ENCODE assay signal across 9 cellular contexts in genomic region chr10:32379950-32380547, GRCh38. TPM values are rescaled to one million over a fixed set of nuclear protein-coding genes. Genes with fewer than 3 reads are reported as not detected.
DNase-seq lines count a peak whose midpoint lies in the region; ATAC-seq and TF ChIP-seq lines count a peak whose summit lies in the region.
"Had no signal": no experiment of that assay in that cellular context is flagged by ENCODE, and none has a peak within 500 bp of the region (broad histone marks: within the 10 kb centered on the region; RNA-seq: fewer than 3 reads in every experiment).

No MANE protein-coding gene starts in this region.

- no peak for DNase-seq in GM23248
- peak; percentile 7 for DNase-seq in astrocyte of the hippocampus (ENCODE audit: low read depth, low spot score)
- no peak for DNase-seq in GDM1 (lab: John Stamatoyannopoulos, UW)
- DNase-seq in T1000 (lab: John Stamatoyannopoulos, UW), result no peak
- no peak for DNase-seq in NOMO-1 treated with dmso at 0.1 percent for 144 hours (lab: John Stamatoyannopoulos, UW; ENCODE audit: unreplicated experiment)
- DNase-seq: activated CD4-positive, alpha-beta memory T cell treated with anti-CD3 and anti-CD28 coated beads, Interleukin-2, amount 10 ng/mL, durations not matched to agents 7 days and 5 days had no signal

- no peak for TF ChIP-seq CTCF in 22Rv1 (IDR thresholded peaks at IDR 0.05)

- no peaks in the 10 kb centered on the region for H4K20me1 ChIP-seq in GM23248 (ENCODE audit: insufficient read depth)

- peaks cover 36% of the 10 kb centered on the region for H3K79me2 ChIP-seq in GM23248 (ENCODE audit: insufficient read depth)

- WGBS in GM23248 (ENCODE audit: low coverage in 1 of 2, low lambda C conversion rate in 2 of 2, missing lambda C conversion rate in 2 of 2), 2 experiments, result 87% methylated on average over 7 of the region's 7 CpGs

- no peaks in the 10 kb centered on the region for H3K27me3 ChIP-seq in GM23248 (replicated peaks; ENCODE audit: insufficient read depth)
- H3K27me3 ChIP-seq in muscle layer of duodenum (ENCODE audit: low read depth, low read length), result no peaks in the 10 kb centered on the region

- in situ Hi-C loops in GM23248 (cut with MboI), result no loop called here

- H3K9me2 ChIP-seq in GM23248 (ENCODE audit: insufficient read depth), result no peaks in the 10 kb centered on the region

- H2AFZ ChIP-seq in GM23248, result peak overlapping the region; percentile 93

- H3K9me3 ChIP-seq in GM23248 (ENCODE audit: low read depth) (no peaks in the 10 kb centered on the region), muscle layer of duodenum (ENCODE audit: control insufficient read depth in 1 of 2, low read length in 2 of 2) (no peaks in the 10 kb centered on the region)

- H3K4me1 ChIP-seq in GM23248 (ENCODE audit: insufficient read depth) (peaks cover 11% of the 10 kb centered on the region; the same call in 1 of the 2 replicates), muscle layer of duodenum (ENCODE audit: control insufficient read depth in 1 of 2, insufficient read depth in 2 of 2, low read length in 2 of 2) (no peaks in the 10 kb centered on the region)

- peaks cover 3% of the 10 kb centered on the region; the same call in 1 of the 2 replicates for H3F3A ChIP-seq in GM23248 (ENCODE audit: insufficient read depth)

- no peak for ATAC-seq in HG02870 (IDR thresholded peaks at IDR 0.05; ENCODE audit: unreplicated experiment)

- H3K9ac ChIP-seq in GM23248, result peak overlapping the region; percentile 93

- H3K27ac ChIP-seq in 22Rv1, result peak overlapping the region; percentile 79
- H3K27ac ChIP-seq in GM23248, result peak overlapping the region; percentile 81
- H3K27ac ChIP-seq in muscle layer of duodenum (ENCODE audit: low read length), result peak overlapping the region; percentile 93

- H3K4me3 ChIP-seq in GM23248 (peak overlapping the region; percentile 93), muscle layer of duodenum (ENCODE audit: low read depth in 1 of 2, low read length in 2 of 2) (peak overlapping the region in 1 of 2 donors; percentile 94)

- H3K36me3 ChIP-seq in GM23248 (ENCODE audit: low read depth) (no peaks in the 10 kb centered on the region), muscle layer of duodenum (ENCODE audit: control insufficient read depth in 1 of 2, insufficient read depth in 2 of 2, low read length in 2 of 2) (no peaks in the 10 kb centered on the region)

- peak overlapping the region; percentile 100 for H3K4me2 ChIP-seq in GM23248 (ENCODE audit: unreplicated experiment)

RNA-seq across cellular contexts. Expression of gene EPC1, which starts 33.1 kb away (rescaled TPM):
- 12.5 and 19.1 TPM in 2 replicates for total RNA-seq in GM23248 (2014; rRNA removed; shearing (Covaris generic))
- 10.6 and 10.7 TPM in 2 replicates for polyA plus RNA-seq in GM23248 (2016; fragmentation: Nextera tagmentation; extraction: Ambion mirVana)
